In the genomic region with DNA sequence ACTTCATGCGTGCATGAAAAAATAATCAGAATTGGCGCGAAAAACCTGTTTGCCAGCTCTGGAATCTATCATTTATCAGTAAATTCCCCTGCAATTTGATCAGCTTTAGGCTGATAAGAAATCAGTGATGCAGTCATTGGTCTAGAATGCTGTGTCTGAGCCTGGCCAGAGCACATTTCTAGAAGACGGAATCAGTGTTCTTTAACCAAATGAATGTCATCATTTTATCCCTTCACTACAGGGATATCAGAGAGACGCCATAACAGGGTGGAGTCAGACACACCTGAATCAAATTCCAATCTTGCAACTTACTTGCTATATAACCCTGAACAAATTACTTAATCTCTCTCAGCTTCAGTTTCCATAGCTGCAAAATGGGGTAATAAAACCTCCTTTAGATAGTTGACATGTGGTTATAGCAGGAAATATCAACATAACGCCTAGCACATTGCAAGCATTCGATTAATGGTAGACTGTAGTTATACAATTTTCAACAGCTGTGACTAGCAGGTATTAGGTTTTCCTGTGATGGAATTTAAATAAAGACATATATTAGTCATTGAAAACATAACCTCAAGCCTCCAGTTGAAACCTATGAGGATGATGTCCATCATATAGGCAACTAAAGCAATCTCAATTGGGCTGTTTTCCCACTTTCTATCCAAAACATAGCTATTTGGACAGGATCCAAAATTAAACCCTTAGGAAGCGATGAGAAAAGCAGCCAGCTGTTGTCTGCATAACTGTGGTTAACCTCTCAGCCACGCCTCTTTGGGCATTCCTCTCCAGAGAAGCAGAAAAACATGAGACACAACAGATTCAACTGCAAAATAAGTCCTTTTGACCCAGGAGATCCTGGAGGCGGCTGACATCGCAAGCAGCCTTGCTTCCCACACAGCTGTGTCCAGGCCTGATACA, we compare ENCODE assay signal across 7 cellular contexts. TPM values are rescaled to one million over a fixed set of nuclear protein-coding genes. Genes with fewer than 3 reads are reported as not detected.
DNase-seq lines count a peak whose midpoint lies in the region; ATAC-seq, FAIRE-seq and TF ChIP-seq lines count a peak whose summit lies in the region.

No MANE protein-coding gene starts in this region.

- no peak for ATAC-seq in HG03342 (IDR thresholded peaks at IDR 0.05; ENCODE audit: unreplicated experiment)
- ATAC-seq in GM21390 (IDR thresholded peaks at IDR 0.05; ENCODE audit: unreplicated experiment) = no peak

- DNase-seq in GM23248 = peak; percentile 95
- peak; percentile 44 for DNase-seq in NCI-H524 treated with DMSO at 0.1 percent for 48 hours (lab: John Stamatoyannopoulos, UW)
- DNase-seq in amniotic stem cell (lab: John Stamatoyannopoulos, UW) = peak; percentile 57
- DNase-seq in mucosa of gallbladder (ENCODE audit: low spot score) = peak; percentile 27
- DNase-seq in D721Med (ENCODE audit: insufficient read length, low spot score) = no peak

- 50 to 52% methylated on average over 11 of the region's 11 CpGs for WGBS in GM23248 (ENCODE audit: low coverage in 1 of 2, low lambda C conversion rate in 2 of 2, missing lambda C conversion rate in 2 of 2), 2 experiments

- no peak overlapping the region for H2AFZ ChIP-seq in GM23248

- in situ Hi-C loops in GM23248 (cut with MboI) = no loop called here

- H3K4me1 ChIP-seq in GM23248 (ENCODE audit: insufficient read depth) = peaks cover 31% of the 10 kb centered on the region

- peak overlapping the region; percentile 68 for H3K4me2 ChIP-seq in GM23248 (ENCODE audit: unreplicated experiment)

- H3F3A ChIP-seq in GM23248 (ENCODE audit: insufficient read depth) = peaks cover 15% of the 10 kb centered on the region

- no peaks in the 10 kb centered on the region for H4K20me1 ChIP-seq in GM23248 (ENCODE audit: insufficient read depth)

- H3K27me3 ChIP-seq in GM23248 (replicated peaks; ENCODE audit: insufficient read depth) = no peaks in the 10 kb centered on the region

- H3K4me3 ChIP-seq in GM23248 = peak overlapping the region; percentile 53

- H3K36me3 ChIP-seq in GM23248 (ENCODE audit: low read depth) = no peaks in the 10 kb centered on the region

- no peaks in the 10 kb centered on the region for H3K9me2 ChIP-seq in GM23248 (ENCODE audit: insufficient read depth)

- no peaks in the 10 kb centered on the region for H3K79me2 ChIP-seq in GM23248 (ENCODE audit: insufficient read depth)

- no peak for TF ChIP-seq CTCF in D721Med (IDR thresholded peaks at IDR 0.05; ENCODE audit: insufficient read depth, missing control alignments)

- peak overlapping the region; percentile 65 for H3K27ac ChIP-seq in GM23248

- H3K9me3 ChIP-seq in GM23248 (ENCODE audit: low read depth) = no peaks in the 10 kb centered on the region

- H3K9ac ChIP-seq in GM23248 = peak overlapping the region; percentile 19; the same call in 1 of the 2 replicates

- no peak for FAIRE-seq in D721Med (lab: Jason Lieb, UNC)

RNA-seq across cellular contexts. Expression of a gene that starts 51.6 kb away (rescaled TPM):
- total RNA-seq in GM23248 (2014; rRNA removed; shearing (Covaris generic)) = 73.9 and 85.8 TPM in 2 replicates
- polyA plus RNA-seq in GM23248 (2016; fragmentation: Nextera tagmentation; extraction: Ambion mirVana) = 95.6 and 99.3 TPM in 2 replicates
- total RNA-seq in mucosa of gallbladder = 67.9 TPM
